27 cellular contexts compared by ENCODE assay signal in genomic region chr5:83526289-83526688, GRCh38. TPM values are rescaled to one million over a fixed set of nuclear protein-coding genes. Genes with fewer than 3 reads are reported as not detected.
DNase-seq lines count a peak whose midpoint lies in the region; ATAC-seq, FAIRE-seq and TF ChIP-seq lines count a peak whose summit lies in the region.
"Had no signal": no experiment of that assay in that cellular context is flagged by ENCODE, and none has a peak within 500 bp of the region (broad histone marks: within the 10 kb centered on the region; RNA-seq: fewer than 3 reads in every experiment).

No MANE protein-coding gene starts in this region.

- peaks cover 66% of the 10 kb centered on the region for H3K79me2 ChIP-seq in smooth muscle cell (ENCODE audit: low read depth)

- ATAC-seq in GM18907 (IDR thresholded peaks at IDR 0.05; ENCODE audit: unreplicated experiment) (peak; percentile 66), HG02588 (IDR thresholded peaks at IDR 0.05; ENCODE audit: unreplicated experiment) (no peak), HG03159 (IDR thresholded peaks at IDR 0.05; ENCODE audit: unreplicated experiment) (no peak)
- ATAC-seq: GM12878 had no signal

- FAIRE-seq in colon (lab: Jason Lieb, UNC) = peak; percentile 43
- FAIRE-seq: A204.1, GM12878, GM12892, GM18507, GM19239 had no signal

- WGBS in smooth muscle cell (ENCODE audit: low lambda C conversion rate) = 100% methylated on average over 1 of the region's 1 CpG
- 52 to 66% methylated on average over 1 of the region's 1 CpG for WGBS in testis, 2 donors

- H3K4me2 ChIP-seq in smooth muscle cell = no peak overlapping the region
- H3K4me2 ChIP-seq: BLaER1 had no signal

- H3K27ac ChIP-seq in smooth muscle cell (ENCODE audit: low read depth) = peak overlapping the region; percentile 60
- H3K27ac ChIP-seq in testis = no peak overlapping the region
- H3K27ac ChIP-seq: BLaER1 had no signal

- H3K27me3 ChIP-seq in smooth muscle cell (ENCODE audit: low read depth) (no peaks in the 10 kb centered on the region), testis (no peaks in the 10 kb centered on the region)
- H3K27me3 ChIP-seq: BE2C, BLaER1 had no signal

- peaks cover 98% of the 10 kb centered on the region for H4K20me1 ChIP-seq in smooth muscle cell (ENCODE audit: low read depth)
- H4K20me1 ChIP-seq: BLaER1 had no signal

- no peaks in the 10 kb centered on the region for H3K4me1 ChIP-seq in smooth muscle cell (ENCODE audit: low read depth)
- no peaks in the 10 kb centered on the region for H3K4me1 ChIP-seq in testis
- H3K4me1 ChIP-seq: BE2C, BLaER1 had no signal

- no peak for TF ChIP-seq POLR2A in testis (IDR thresholded peaks at IDR 0.05)

- TF ChIP-seq CTCF in smooth muscle cell (IDR thresholded peaks at IDR 0.05; ENCODE audit: borderline replicate concordance, insufficient read depth, poor library complexity, severe bottlenecking) (no peak), testis (IDR thresholded peaks at IDR 0.05) (no peak)

- DNase-seq in smooth muscle cell (lab: John Stamatoyannopoulos, UW; ENCODE audit: unreplicated experiment) (no peak), testis (no peak)
- DNase-seq: 8988T; ACHN; BE2C; C1 segment of cervical spinal cord; CD4-positive, alpha-beta memory T cell; CD4-positive, CD25-positive, alpha-beta regulatory T cell; CD8-positive, alpha-beta memory T cell; COR-L47; DMS 273 treated with DMSO at 0.1 percent for 48 hours; DMS153; DMS53; DMS79; DND-41; EL; GDM1 had no signal

- no peak overlapping the region for H3K9ac ChIP-seq in smooth muscle cell (ENCODE audit: low read depth)
- H3K9ac ChIP-seq: BLaER1 had no signal

- intact Hi-C loops in testis (cut with DNase I; ENCODE audit: low total_unique reads) = no loop called here

- no peaks in the 10 kb centered on the region for H3K9me3 ChIP-seq in smooth muscle cell (replicated peaks; ENCODE audit: low read depth)
- no peaks in the 10 kb centered on the region for H3K9me3 ChIP-seq in testis
- H3K9me3 ChIP-seq: BE2C, BLaER1 had no signal

- peaks cover 77% of the 10 kb centered on the region for H3F3A ChIP-seq in smooth muscle cell (ENCODE audit: low read depth)

- H3K36me3 ChIP-seq in smooth muscle cell (ENCODE audit: low read depth) (peaks cover 21% of the 10 kb centered on the region), testis (ENCODE audit: low read depth, missing control alignments) (no peaks in the 10 kb centered on the region)
- H3K36me3 ChIP-seq: BE2C, BLaER1 had no signal

- no peak overlapping the region for H2AFZ ChIP-seq in smooth muscle cell (ENCODE audit: low read depth)

- H3K4me3 ChIP-seq in smooth muscle cell (no peak overlapping the region), testis (no peak overlapping the region)
- H3K4me3 ChIP-seq: BLaER1, GM12878 had no signal

RNA-seq across cellular contexts. Expression of gene VCAN, which starts 54.7 kb away (rescaled TPM):
- 2,724 and 3,065 TPM in 2 replicates for total RNA-seq in smooth muscle cell
- 551 and 702 TPM in 2 replicates for polyA plus RNA-seq in smooth muscle cell
- 10 to 100 TPM; 15.7 to 23.4 TPM for total RNA-seq in testis
- polyA plus RNA-seq in testis (ENCODE audit: insufficient read depth, low read depth, low replicate concordance) = 22.8 TPM
- total RNA-seq: CD4-positive, CD25-positive, alpha-beta regulatory T cell had no signal
- polyA plus RNA-seq: CD8-positive, alpha-beta memory T cell had no signal

Comparison
In these comparisons a context has a peak if more than half of its experiments do, and no peak if none do; other contexts are left out.
1. RNA of gene VCAN, which starts 54.7 kb away (total RNA-seq): 2,724 to 3,065 TPM in smooth muscle cell; 15.7 to 23.4 TPM in testis; every median in the first group is over 100 times any median in the second.